ENCODE assay signal across 8 cellular contexts in genomic region chr11:35146074-35146521, GRCh38. TPM values are rescaled to one million over a fixed set of nuclear protein-coding genes. Genes with fewer than 3 reads are reported as not detected.
DNase-seq lines count a peak whose midpoint lies in the region; ATAC-seq, FAIRE-seq and TF ChIP-seq lines count a peak whose summit lies in the region.

No MANE protein-coding gene starts in this region.

- TF ChIP-seq CTCF in GM12865 (IDR thresholded peaks at IDR 0.05; ENCODE audit: insufficient read depth, low read depth, low read length, missing control alignments) (no peak), mucosa of descending colon (IDR thresholded peaks at IDR 0.05) (no peak)
- TF ChIP-seq CTCF in activated CD8-positive, alpha-beta T cell treated with anti-CD3 and anti-CD28 coated beads for 36 hours (IDR thresholded peaks at IDR 0.05), result no peak

- no peaks in the 10 kb centered on the region for H3K27me3 Mint-ChIP-seq in activated CD8-positive, alpha-beta T cell treated with anti-CD3 and anti-CD28 coated beads for 36 hours

- peaks cover 85% of the 10 kb centered on the region for H3K4me1 Mint-ChIP-seq in activated CD8-positive, alpha-beta T cell treated with anti-CD3 and anti-CD28 coated beads for 36 hours (ENCODE audit: low read depth)

- peak; percentile 37 for ATAC-seq in HG02938 (IDR thresholded peaks at IDR 0.05; ENCODE audit: unreplicated experiment)
- peak; percentile 57 for ATAC-seq in activated CD8-positive, alpha-beta T cell treated with anti-CD3 and anti-CD28 coated beads for 36 hours
- peak; percentile 8 for ATAC-seq in mucosa of descending colon

- peaks cover 22% of the 10 kb centered on the region for H3K4me1 ChIP-seq in mucosa of descending colon (ENCODE audit: low read depth)
- no peaks in the 10 kb centered on the region for H3K4me1 ChIP-seq in HAP-1

- in situ Hi-C loops in HAP-1 (cut with MboI; ENCODE audit: low sequenced_read_pairs), result no loop called here

- CTCF ChIA-PET in activated CD8-positive, alpha-beta T cell treated with anti-CD3 and anti-CD28 coated beads for 36 hours (lab: Charles Lee), result interaction anchor here (0.6 to 2.5 kb wide), 23 partner anchors 9 to 146 kb away, joined by 3 to 26 read pairs (median 4); no protein-coding TSS in a partner anchor

- no peaks in the 10 kb centered on the region for H3K9me3 ChIP-seq in mucosa of descending colon
- no peaks in the 10 kb centered on the region for H3K9me3 ChIP-seq in HAP-1

- peak overlapping the region; percentile 97 for H3K27ac Mint-ChIP-seq in activated CD8-positive, alpha-beta T cell treated with anti-CD3 and anti-CD28 coated beads for 36 hours

- peak overlapping the region; percentile 6; the same call in 1 of the 2 replicates for H3K4me3 ChIP-seq in GM12865 (ENCODE audit: low read depth, low read length)
- no peak overlapping the region for H3K4me3 ChIP-seq in mucosa of descending colon
- no peak overlapping the region for H3K4me3 ChIP-seq in HAP-1

- H3K36me3 ChIP-seq in mucosa of descending colon (ENCODE audit: low read depth), result no peaks in the 10 kb centered on the region
- H3K36me3 ChIP-seq in HAP-1 (replicated peaks), result no peaks in the 10 kb centered on the region

- intact Hi-C loops in activated CD8-positive, alpha-beta T cell treated with anti-CD3 and anti-CD28 coated beads for 36 hours (cut with micrococcal nuclease), result loop anchor here (2.0 to 10.0 kb wide), 3 partner anchors 19 to 246 kb away; no protein-coding TSS in a partner anchor
- intact Hi-C loops in mucosa of descending colon (cut with DNase I, micrococcal nuclease), result no loop called here

- H3K9me3 Mint-ChIP-seq in activated CD8-positive, alpha-beta T cell treated with anti-CD3 and anti-CD28 coated beads for 36 hours, result peaks cover 11% of the 10 kb centered on the region

- FAIRE-seq in HTR-8/SVneo (lab: Jason Lieb, UNC), result no peak

- H3K4me3 Mint-ChIP-seq in activated CD8-positive, alpha-beta T cell treated with anti-CD3 and anti-CD28 coated beads for 36 hours, result peak overlapping the region; percentile 93

- peak; percentile 91 for DNase-seq in GM12865 (ENCODE audit: low read depth)
- peak; percentile 94 for DNase-seq in activated CD8-positive, alpha-beta T cell treated with anti-CD3 and anti-CD28 coated beads for 36 hours
- no peak for DNase-seq in mucosa of descending colon
- no peak for DNase-seq in NCI-H2196 (lab: John Stamatoyannopoulos, UW; ENCODE audit: unreplicated experiment)
- no peak for DNase-seq in HTR-8/SVneo (ENCODE audit: insufficient read length, low spot score)
- no peak for DNase-seq in HAP-1 (ENCODE audit: low spot score in 2 of 2)
- DNase-seq in NCI-H2171 (lab: John Stamatoyannopoulos, UW), result no peak

- H3K36me3 Mint-ChIP-seq in activated CD8-positive, alpha-beta T cell treated with anti-CD3 and anti-CD28 coated beads for 36 hours (ENCODE audit: low read depth), result peaks cover 88% of the 10 kb centered on the region

- POLR2A ChIA-PET in activated CD8-positive, alpha-beta T cell treated with anti-CD3 and anti-CD28 coated beads for 36 hours (lab: Charles Lee), result interaction anchor here (0.6 to 9.9 kb wide), 31 partner anchors 10 to 1436 kb away, joined by 3 to 203 read pairs (median 4); partner anchors contain the start of genes APIP and PDHX

- no peaks in the 10 kb centered on the region for H3K27me3 ChIP-seq in HAP-1 (ENCODE audit: low read depth)

RNA-seq across cellular contexts. Expression of gene CD44, which starts 7.1 kb away (rescaled TPM):
- 100 to 1,000 TPM; 363 to 373 TPM for total RNA-seq in activated CD8-positive, alpha-beta T cell treated with anti-CD3 and anti-CD28 coated beads for 36 hours
- 100 to 1,000 TPM; 105 to 154 (median 136) TPM for total RNA-seq in mucosa of descending colon

Comparison
In these comparisons a context has a peak if more than half of its experiments do, and no peak if none do; other contexts are left out.
1. DNase-seq: peak in GM12865 (single experiment) and activated CD8-positive, alpha-beta T cell treated with anti-CD3 and anti-CD28 coated beads for 36 hours (single experiment); none in mucosa of descending colon (0 of 3), NCI-H2196 (single experiment), HTR-8/SVneo (single experiment), HAP-1 (0 of 2) and NCI-H2171 (single experiment).
2. Peak in every context shown above with its lines, with median percentiles within 50 percentile points of each other: ATAC-seq.